7 cellular contexts compared by ENCODE assay signal in the genomic region with DNA sequence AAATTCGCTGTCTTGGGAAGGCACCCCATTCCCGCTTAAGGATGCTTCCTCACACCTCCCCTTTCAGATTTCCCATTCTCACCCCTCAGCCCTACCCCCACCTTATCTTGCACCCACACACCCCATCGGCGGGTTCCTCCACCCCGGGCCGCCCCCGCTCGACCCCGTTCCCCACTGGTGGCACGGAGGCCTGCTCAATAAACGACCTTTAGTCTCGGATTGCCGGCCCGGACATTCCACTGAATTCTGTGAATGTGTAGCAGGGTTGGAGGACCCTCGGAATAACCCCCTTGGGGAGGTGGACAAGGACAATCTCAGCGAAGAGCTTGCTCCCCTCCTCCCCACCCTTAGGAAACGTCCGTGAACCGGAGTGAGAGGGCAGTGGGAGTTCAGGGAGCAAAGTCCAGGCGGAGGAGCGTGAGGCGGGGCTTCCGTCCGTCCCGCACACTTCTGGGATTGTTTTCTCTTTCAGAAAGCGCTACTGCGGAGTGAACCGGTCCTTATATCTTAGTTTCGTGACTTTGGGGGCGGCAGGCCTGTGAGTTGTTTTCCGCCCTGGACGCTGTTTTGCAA. TPM values are rescaled to one million over a fixed set of nuclear protein-coding genes. Genes with fewer than 3 reads are reported as not detected.
A peak's percentile ranks its signal among the peaks of the same experiment; 100 is the strongest.
DNase-seq lines count a peak whose midpoint lies in the region; ATAC-seq and TF ChIP-seq lines count a peak whose summit lies in the region.

No MANE protein-coding gene starts in this region.

- H3K9me3 Mint-ChIP-seq in activated T-helper 2 cell treated with anti-CD3 and anti-CD28 coated beads, Interferon-gamma antibody, Interleukin-2, Interleukin-4, amounts not matched to agents 10 μg/mL and 5 μg/mL and 100 μg/mL, durations not matched to agents 14 hours and 24 hours and 36 hours: no peaks in the 10 kb centered on the region
- no peaks in the 10 kb centered on the region for H3K9me3 Mint-ChIP-seq in stimulated activated naive B cell treated with anti-CD40 and anti-IgM and Interleukin-4, amounts not matched to agents 10 μg/mL and 1 μg/mL and 100 μg/mL, for 72 hours

- DNase-seq in HFF-Myc (ENCODE audit: extremely low read depth, low read depth) (no peak), iris pigment epithelial cell (ENCODE audit: low read depth) (peak; percentile 9), epidermal melanocyte (ENCODE audit: insufficient read length, low spot score) (no peak), NCI-H187 (lab: John Stamatoyannopoulos, UW) (no peak), NCI-H526 treated with DMSO at 0.1 percent for 48 hours (lab: John Stamatoyannopoulos, UW) (no peak)
- no peak for DNase-seq in activated T-helper 2 cell treated with anti-CD3 and anti-CD28 coated beads, Interferon-gamma antibody, Interleukin-2, Interleukin-4, amounts not matched to agents 10 μg/mL and 5 μg/mL and 100 μg/mL, durations not matched to agents 14 hours and 24 hours and 36 hours (ENCODE audit: low spot score)
- no peak for DNase-seq in stimulated activated naive B cell treated with anti-CD40 and anti-IgM and Interleukin-4, amounts not matched to agents 10 μg/mL and 1 μg/mL and 100 μg/mL, for 72 hours

- H3K4me1 Mint-ChIP-seq in activated T-helper 2 cell treated with anti-CD3 and anti-CD28 coated beads, Interferon-gamma antibody, Interleukin-2, Interleukin-4, amounts not matched to agents 10 μg/mL and 5 μg/mL and 100 μg/mL, durations not matched to agents 14 hours and 24 hours and 36 hours (ENCODE audit: low read depth): peaks cover 54% of the 10 kb centered on the region
- peaks cover 58 to 88% of the 10 kb centered on the region in 2 donors for H3K4me1 Mint-ChIP-seq in stimulated activated naive B cell treated with anti-CD40 and anti-IgM and Interleukin-4, amounts not matched to agents 10 μg/mL and 1 μg/mL and 100 μg/mL, for 72 hours

- H3K27ac Mint-ChIP-seq in activated T-helper 2 cell treated with anti-CD3 and anti-CD28 coated beads, Interferon-gamma antibody, Interleukin-2, Interleukin-4, amounts not matched to agents 10 μg/mL and 5 μg/mL and 100 μg/mL, durations not matched to agents 14 hours and 24 hours and 36 hours: no peak overlapping the region
- no peak overlapping the region for H3K27ac Mint-ChIP-seq in stimulated activated naive B cell treated with anti-CD40 and anti-IgM and Interleukin-4, amounts not matched to agents 10 μg/mL and 1 μg/mL and 100 μg/mL, for 72 hours

- peaks cover 62% of the 10 kb centered on the region for H3K36me3 Mint-ChIP-seq in activated T-helper 2 cell treated with anti-CD3 and anti-CD28 coated beads, Interferon-gamma antibody, Interleukin-2, Interleukin-4, amounts not matched to agents 10 μg/mL and 5 μg/mL and 100 μg/mL, durations not matched to agents 14 hours and 24 hours and 36 hours (ENCODE audit: low read depth)
- H3K36me3 Mint-ChIP-seq in stimulated activated naive B cell treated with anti-CD40 and anti-IgM and Interleukin-4, amounts not matched to agents 10 μg/mL and 1 μg/mL and 100 μg/mL, for 72 hours: peaks cover 35 to 41% of the 10 kb centered on the region in 2 donors

- peak overlapping the region; percentile 38 for H3K4me3 ChIP-seq in HFF-Myc (replicated peaks; ENCODE audit: low read depth, low read length)

- ATAC-seq in stimulated activated naive B cell treated with anti-CD40 and anti-IgM and Interleukin-4, amounts not matched to agents 10 μg/mL and 1 μg/mL and 100 μg/mL, for 72 hours (replicated peaks): no peak

- peaks cover 30% of the 10 kb centered on the region for H3K27me3 Mint-ChIP-seq in activated T-helper 2 cell treated with anti-CD3 and anti-CD28 coated beads, Interferon-gamma antibody, Interleukin-2, Interleukin-4, amounts not matched to agents 10 μg/mL and 5 μg/mL and 100 μg/mL, durations not matched to agents 14 hours and 24 hours and 36 hours (ENCODE audit: low read depth)
- peaks cover 59 to 71% of the 10 kb centered on the region in 2 donors for H3K27me3 Mint-ChIP-seq in stimulated activated naive B cell treated with anti-CD40 and anti-IgM and Interleukin-4, amounts not matched to agents 10 μg/mL and 1 μg/mL and 100 μg/mL, for 72 hours

- H3K4me3 Mint-ChIP-seq in activated T-helper 2 cell treated with anti-CD3 and anti-CD28 coated beads, Interferon-gamma antibody, Interleukin-2, Interleukin-4, amounts not matched to agents 10 μg/mL and 5 μg/mL and 100 μg/mL, durations not matched to agents 14 hours and 24 hours and 36 hours (ENCODE audit: low read depth): peak overlapping the region; percentile 71
- H3K4me3 Mint-ChIP-seq in stimulated activated naive B cell treated with anti-CD40 and anti-IgM and Interleukin-4, amounts not matched to agents 10 μg/mL and 1 μg/mL and 100 μg/mL, for 72 hours: peak overlapping the region; percentile 80 to 88

- TF ChIP-seq CTCF in HFF-Myc (IDR thresholded peaks at IDR 0.05; ENCODE audit: low read depth, low read length, missing control alignments): no peak

- intact Hi-C loops in activated T-helper 2 cell treated with anti-CD3 and anti-CD28 coated beads, Interferon-gamma antibody, Interleukin-2, Interleukin-4, amounts not matched to agents 10 μg/mL and 5 μg/mL and 100 μg/mL, durations not matched to agents 14 hours and 24 hours and 36 hours (cut with micrococcal nuclease): no loop called here

RNA-seq across cellular contexts. Expression of a gene that starts 2.8 kb away (rescaled TPM):
- 1.6 and 2.2 TPM in 2 replicates for total RNA-seq in activated T-helper 2 cell treated with anti-CD3 and anti-CD28 coated beads, Interferon-gamma antibody, Interleukin-2, Interleukin-4, amounts not matched to agents 10 μg/mL and 5 μg/mL and 100 μg/mL, durations not matched to agents 14 hours and 24 hours and 36 hours

RNA-seq across cellular contexts. Expression of a gene that starts 5.3 kb away (rescaled TPM):
- 36.5 and 39.7 TPM in 2 replicates for total RNA-seq in activated T-helper 2 cell treated with anti-CD3 and anti-CD28 coated beads, Interferon-gamma antibody, Interleukin-2, Interleukin-4, amounts not matched to agents 10 μg/mL and 5 μg/mL and 100 μg/mL, durations not matched to agents 14 hours and 24 hours and 36 hours

RNA-seq across cellular contexts. Expression of a gene that starts 12.0 kb away (rescaled TPM):
- total RNA-seq in activated T-helper 2 cell treated with anti-CD3 and anti-CD28 coated beads, Interferon-gamma antibody, Interleukin-2, Interleukin-4, amounts not matched to agents 10 μg/mL and 5 μg/mL and 100 μg/mL, durations not matched to agents 14 hours and 24 hours and 36 hours: 0.82 and 0.92 TPM in 2 replicates

RNA-seq across cellular contexts. Expression of a gene that starts 19.4 kb away (rescaled TPM):
- total RNA-seq in activated T-helper 2 cell treated with anti-CD3 and anti-CD28 coated beads, Interferon-gamma antibody, Interleukin-2, Interleukin-4, amounts not matched to agents 10 μg/mL and 5 μg/mL and 100 μg/mL, durations not matched to agents 14 hours and 24 hours and 36 hours: 35.1 and 35.9 TPM in 2 replicates

RNA-seq across cellular contexts. Expression of a gene that starts 19.4 kb away (rescaled TPM):
- total RNA-seq in activated T-helper 2 cell treated with anti-CD3 and anti-CD28 coated beads, Interferon-gamma antibody, Interleukin-2, Interleukin-4, amounts not matched to agents 10 μg/mL and 5 μg/mL and 100 μg/mL, durations not matched to agents 14 hours and 24 hours and 36 hours: 25.1 and 26.9 TPM in 2 replicates
